Comparison of ENCODE assay signal across 8 cellular contexts in the genomic region with DNA sequence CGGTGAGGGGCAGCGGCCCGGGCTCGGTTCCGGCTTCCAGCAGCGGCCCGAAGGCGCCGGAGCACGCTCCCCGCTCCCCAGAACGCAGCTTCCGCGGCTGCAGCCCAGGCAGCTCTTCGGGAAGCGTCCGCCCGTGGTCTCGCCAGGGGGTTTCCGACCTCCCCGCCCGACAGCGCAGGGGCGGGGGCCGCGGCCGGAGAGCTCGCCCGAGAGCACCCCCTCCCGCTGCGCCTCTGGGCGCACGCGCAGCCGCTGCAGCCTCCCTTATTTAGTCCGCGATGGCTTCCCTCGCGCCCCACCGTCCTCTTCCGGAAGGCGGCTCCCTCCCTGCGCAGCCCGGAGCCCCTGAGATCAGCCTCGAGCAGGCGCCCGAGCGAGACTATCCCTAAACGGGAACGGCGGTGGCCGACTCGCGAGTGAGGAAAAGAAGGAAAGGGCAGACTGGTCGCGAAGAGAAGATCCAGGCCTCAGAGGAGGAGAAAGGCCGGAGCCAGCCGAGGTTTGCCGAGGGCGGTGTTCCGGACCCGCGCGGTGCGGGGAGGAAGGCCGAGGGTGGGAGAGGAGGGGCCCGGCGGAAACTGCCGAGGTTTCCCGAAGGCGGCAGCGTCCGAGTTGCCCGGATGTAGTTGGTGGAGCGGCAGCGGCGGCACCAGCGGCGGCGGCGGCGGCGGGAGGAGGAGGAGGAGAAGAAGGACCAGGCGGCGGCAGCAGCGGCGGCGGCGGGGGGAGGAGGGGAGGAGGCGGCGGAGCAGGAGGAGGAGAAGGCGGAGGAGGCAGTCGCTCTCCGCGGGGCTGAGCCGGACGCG. TPM values are rescaled to one million over a fixed set of nuclear protein-coding genes. Genes with fewer than 3 reads are reported as not detected.
DNase-seq lines count a peak whose midpoint lies in the region; ATAC-seq and TF ChIP-seq lines count a peak whose summit lies in the region.

A gene with protein sequence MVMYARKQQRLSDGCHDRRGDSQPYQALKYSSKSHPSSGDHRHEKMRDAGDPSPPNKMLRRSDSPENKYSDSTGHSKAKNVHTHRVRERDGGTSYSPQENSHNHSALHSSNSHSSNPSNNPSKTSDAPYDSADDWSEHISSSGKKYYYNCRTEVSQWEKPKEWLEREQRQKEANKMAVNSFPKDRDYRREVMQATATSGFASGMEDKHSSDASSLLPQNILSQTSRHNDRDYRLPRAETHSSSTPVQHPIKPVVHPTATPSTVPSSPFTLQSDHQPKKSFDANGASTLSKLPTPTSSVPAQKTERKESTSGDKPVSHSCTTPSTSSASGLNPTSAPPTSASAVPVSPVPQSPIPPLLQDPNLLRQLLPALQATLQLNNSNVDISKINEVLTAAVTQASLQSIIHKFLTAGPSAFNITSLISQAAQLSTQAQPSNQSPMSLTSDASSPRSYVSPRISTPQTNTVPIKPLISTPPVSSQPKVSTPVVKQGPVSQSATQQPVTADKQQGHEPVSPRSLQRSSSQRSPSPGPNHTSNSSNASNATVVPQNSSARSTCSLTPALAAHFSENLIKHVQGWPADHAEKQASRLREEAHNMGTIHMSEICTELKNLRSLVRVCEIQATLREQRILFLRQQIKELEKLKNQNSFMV (plus strand): TSS at position 610 of the 806 bp plus-strand sequence. CDS start 462 bp downstream, outside the sequence.

- intact Hi-C loops in activated T-helper 2 cell treated with anti-CD3 and anti-CD28 coated beads, Interferon-gamma antibody, Interleukin-2, Interleukin-4, amounts not matched to agents 10 μg/mL and 5 μg/mL and 100 μg/mL, durations not matched to agents 14 hours and 24 hours and 36 hours (cut with micrococcal nuclease) = loop anchor here (1.0 to 10.0 kb wide), 10 partner anchors 35 to 1672 kb away; a partner anchor contains a TSS

- H3K36me3 Mint-ChIP-seq in activated T-helper 2 cell treated with anti-CD3 and anti-CD28 coated beads, Interferon-gamma antibody, Interleukin-2, Interleukin-4, amounts not matched to agents 10 μg/mL and 5 μg/mL and 100 μg/mL, durations not matched to agents 14 hours and 24 hours and 36 hours (ENCODE audit: low read depth) = peaks cover 65% of the 10 kb centered on the region
- peaks cover 40% of the 10 kb centered on the region for H3K36me3 Mint-ChIP-seq in natural killer cell treated with Interleukin-12 subunit alpha and Interleukin-12 subunit beta and Interleukin-15 and Interleukin-18, amount 100 ng/mL, for 72 hours

- peak; percentile 90 to 93 for ATAC-seq in natural killer cell treated with Interleukin-12 subunit alpha and Interleukin-12 subunit beta and Interleukin-15 and Interleukin-18, amount 100 ng/mL, for 72 hours
- peak; percentile 88 for ATAC-seq in stimulated activated naive CD8-positive, alpha-beta T cell treated with anti-CD3 and anti-CD28 coated beads, Interleukin-15, Interleukin-2, amounts not matched to agents 100 U/mL and 50 U/mL, for 24 hours

- H3K9me3 Mint-ChIP-seq in activated T-helper 2 cell treated with anti-CD3 and anti-CD28 coated beads, Interferon-gamma antibody, Interleukin-2, Interleukin-4, amounts not matched to agents 10 μg/mL and 5 μg/mL and 100 μg/mL, durations not matched to agents 14 hours and 24 hours and 36 hours = peaks cover 2% of the 10 kb centered on the region
- no peaks in the 10 kb centered on the region for H3K9me3 Mint-ChIP-seq in natural killer cell treated with Interleukin-12 subunit alpha and Interleukin-12 subunit beta and Interleukin-15 and Interleukin-18, amount 100 ng/mL, for 72 hours

- peaks cover 44% of the 10 kb centered on the region for H3K4me1 Mint-ChIP-seq in activated T-helper 2 cell treated with anti-CD3 and anti-CD28 coated beads, Interferon-gamma antibody, Interleukin-2, Interleukin-4, amounts not matched to agents 10 μg/mL and 5 μg/mL and 100 μg/mL, durations not matched to agents 14 hours and 24 hours and 36 hours (ENCODE audit: low read depth)
- H3K4me1 Mint-ChIP-seq in natural killer cell treated with Interleukin-12 subunit alpha and Interleukin-12 subunit beta and Interleukin-15 and Interleukin-18, amount 100 ng/mL, for 72 hours (ENCODE audit: low read depth in 2 of 2) = peaks cover 49 to 65% of the 10 kb centered on the region in 2 donors

- H3K4me3 Mint-ChIP-seq in activated T-helper 2 cell treated with anti-CD3 and anti-CD28 coated beads, Interferon-gamma antibody, Interleukin-2, Interleukin-4, amounts not matched to agents 10 μg/mL and 5 μg/mL and 100 μg/mL, durations not matched to agents 14 hours and 24 hours and 36 hours (ENCODE audit: low read depth) = peak within 1 kb of the TSS; percentile 99
- peak within 1 kb of the TSS; percentile 98 for H3K4me3 Mint-ChIP-seq in natural killer cell treated with Interleukin-12 subunit alpha and Interleukin-12 subunit beta and Interleukin-15 and Interleukin-18, amount 100 ng/mL, for 72 hours

- H3K4me3 ChIP-seq in LNCaP clone FGC (ENCODE audit: low read depth, low read length) = peak within 1 kb of the TSS; percentile 88

- POLR2A ChIA-PET in RWPE1 (lab: Yijun Ruan, JAX; ENCODE audit: low non-redundant PET) = interaction anchor here (0.6 kb wide), 1 partner anchor 32 kb away, joined by 4 read pairs; no protein-coding TSS in a partner anchor

- peak within 1 kb of the TSS; percentile 95 for H3K27ac ChIP-seq in RWPE1

- H3K27me3 Mint-ChIP-seq in activated T-helper 2 cell treated with anti-CD3 and anti-CD28 coated beads, Interferon-gamma antibody, Interleukin-2, Interleukin-4, amounts not matched to agents 10 μg/mL and 5 μg/mL and 100 μg/mL, durations not matched to agents 14 hours and 24 hours and 36 hours (ENCODE audit: low read depth) = no peaks in the 10 kb centered on the region
- no peaks in the 10 kb centered on the region for H3K27me3 Mint-ChIP-seq in natural killer cell treated with Interleukin-12 subunit alpha and Interleukin-12 subunit beta and Interleukin-15 and Interleukin-18, amount 100 ng/mL, for 72 hours

- TF ChIP-seq CTCF in LNCaP clone FGC (IDR thresholded peaks at IDR 0.05; ENCODE audit: control insufficient read depth, extremely low read depth, insufficient read depth) (0 out of 2 replicates have a peak, but pooled peaks have one; percentile 8), RWPE1 (conservative IDR thresholded peaks at IDR 0.05; ENCODE audit: low read depth) (no peak)

- CTCF ChIA-PET in RWPE1 (lab: Yijun Ruan, JAX) = interaction anchor here (0.7 kb wide), 1 partner anchor 113 kb away, joined by 3 read pairs; no protein-coding TSS in a partner anchor

- peak within 1 kb of the TSS; percentile 100 for H3K27ac Mint-ChIP-seq in activated T-helper 2 cell treated with anti-CD3 and anti-CD28 coated beads, Interferon-gamma antibody, Interleukin-2, Interleukin-4, amounts not matched to agents 10 μg/mL and 5 μg/mL and 100 μg/mL, durations not matched to agents 14 hours and 24 hours and 36 hours
- peak within 1 kb of the TSS; percentile 97 to 99 for H3K27ac Mint-ChIP-seq in natural killer cell treated with Interleukin-12 subunit alpha and Interleukin-12 subunit beta and Interleukin-15 and Interleukin-18, amount 100 ng/mL, for 72 hours

- peak; percentile 92 for DNase-seq in Daoy (ENCODE audit: low read depth)
- DNase-seq in GOT3 (lab: John Stamatoyannopoulos, UW) = peak; percentile 87
- DNase-seq in LNCaP clone FGC (ENCODE audit: low read depth) = peak; percentile 79
- peak; percentile 92 for DNase-seq in RWPE1 (ENCODE audit: low spot score)
- peak; percentile 95 for DNase-seq in activated T-helper 2 cell treated with anti-CD3 and anti-CD28 coated beads, Interferon-gamma antibody, Interleukin-2, Interleukin-4, amounts not matched to agents 10 μg/mL and 5 μg/mL and 100 μg/mL, durations not matched to agents 14 hours and 24 hours and 36 hours (ENCODE audit: low spot score)
- peak; percentile 91 for DNase-seq in fibroblast of peridontal ligament (ENCODE audit: extremely low read depth)
- peak; percentile 98 for DNase-seq in natural killer cell treated with Interleukin-12 subunit alpha and Interleukin-12 subunit beta and Interleukin-15 and Interleukin-18, amount 100 ng/mL, for 72 hours (ENCODE audit: low spot score)
- peak; percentile 98 for DNase-seq in stimulated activated naive CD8-positive, alpha-beta T cell treated with anti-CD3 and anti-CD28 coated beads, Interleukin-15, Interleukin-2, amounts not matched to agents 100 U/mL and 50 U/mL, for 24 hours

RNA-seq across cellular contexts. Expression of the gene that starts here (rescaled TPM):
- total RNA-seq in Daoy (2014; rRNA removed; shearing (Covaris generic)) = 29.3 and 46.6 TPM in 2 replicates
- 126 and 130 TPM in 2 replicates for total RNA-seq in activated T-helper 2 cell treated with anti-CD3 and anti-CD28 coated beads, Interferon-gamma antibody, Interleukin-2, Interleukin-4, amounts not matched to agents 10 μg/mL and 5 μg/mL and 100 μg/mL, durations not matched to agents 14 hours and 24 hours and 36 hours
- 100 to 1,000 TPM; 136 to 146 TPM for total RNA-seq in natural killer cell treated with Interleukin-12 subunit alpha and Interleukin-12 subunit beta and Interleukin-15 and Interleukin-18, amount 100 ng/mL, for 72 hours

Comparison
In these comparisons a context has a peak if more than half of its experiments do, and no peak if none do; other contexts are left out.
1. Peak in every context shown above with its lines: DNase-seq, ATAC-seq, H3K4me3 ChIP-seq and H3K27ac ChIP-seq.